In genomic region chr13:110262944-110263343, GRCh38 we compare ENCODE assay signal across 14 cellular contexts. TPM values are rescaled to one million over a fixed set of nuclear protein-coding genes. Genes with fewer than 3 reads are reported as not detected.
DNase-seq lines count a peak whose midpoint lies in the region; ATAC-seq and TF ChIP-seq lines count a peak whose summit lies in the region.
"Had no signal": no experiment of that assay in that cellular context is flagged by ENCODE, and none has a peak within 500 bp of the region (broad histone marks: within the 10 kb centered on the region; RNA-seq: fewer than 3 reads in every experiment).

No MANE protein-coding gene starts in this region.

- H3K9ac ChIP-seq in parathyroid adenoma = no peak overlapping the region
- H3K9ac ChIP-seq: KMS-11 had no signal

- DNase-seq in coronary artery (ENCODE audit: low spot score) (no peak), right cardiac atrium (peak in 2 of 3 donors; percentile 52 to 68), transverse colon (no peak), cerebellar nuclear complex (lab: John Stamatoyannopoulos, UW) (no peak), NOMO-1 (lab: John Stamatoyannopoulos, UW; ENCODE audit: unreplicated experiment in 2 of 2) (no peak)
- no peak for DNase-seq in stimulated activated CD4-positive, alpha-beta T cell treated with anti-CD3 and anti-CD28 coated beads, Interleukin-1b, Interleukin-23, amount 100 ng/mL, for 48 hours
- DNase-seq: activated CD4-positive, alpha-beta T cell treated with anti-CD3 and anti-CD28 coated beads, Interleukin-2, amount 10 ng/mL, durations not matched to agents 24 days and 14 days; activated T-cell treated with anti-CD3 and anti-CD28 coated beads, Interleukin-2, amount 50 U/mL, for 72 hours; AML-193; NCI-H1436; posterior cingulate gyrus; SIG-M5 had no signal

- in situ Hi-C loops in transverse colon (cut with MboI; ENCODE audit: low pct_ligation_motif_present in 1 of 4, low pct_unique_long_range_greater_than_20kb in 1 of 4, low sequenced_read_pairs in 3 of 4) = no loop called here

- no peak for TF ChIP-seq EP300 in transverse colon (IDR thresholded peaks at IDR 0.05; ENCODE audit: low read depth)

- H3K9me3 ChIP-seq in right cardiac atrium (ENCODE audit: control insufficient read depth, low read length) (no peaks in the 10 kb centered on the region), parathyroid adenoma (ENCODE audit: control insufficient read depth, low read length) (no peaks in the 10 kb centered on the region), transverse colon (no peaks in the 10 kb centered on the region)

- H3K27ac ChIP-seq in coronary artery = peak overlapping the region; percentile 54 to 87
- H3K27ac ChIP-seq in right cardiac atrium (ENCODE audit: low read length) = no peak overlapping the region
- peak overlapping the region; percentile 37 for H3K27ac ChIP-seq in parathyroid adenoma
- peak overlapping the region; percentile 57 to 70 (median 66) for H3K27ac ChIP-seq in transverse colon
- H3K27ac ChIP-seq: KMS-11 had no signal

- intact Hi-C loops in right cardiac atrium (cut with DNase I) = no loop called here
- intact Hi-C loops in transverse colon (cut with DNase I; ENCODE audit: low total_unique reads) = no loop called here

- TF ChIP-seq CTCF in coronary artery (IDR thresholded peaks at IDR 0.05) = no peak
- TF ChIP-seq CTCF in parathyroid adenoma (IDR thresholded peaks at IDR 0.05) = no peak
- no peak for TF ChIP-seq CTCF in transverse colon (IDR thresholded peaks at IDR 0.05)

- no peaks in the 10 kb centered on the region for H3K79me2 ChIP-seq in parathyroid adenoma

- H3K36me3 ChIP-seq in parathyroid adenoma (ENCODE audit: control insufficient read depth, insufficient read depth, low read length) = no peaks in the 10 kb centered on the region
- H3K36me3 ChIP-seq in transverse colon = no peaks in the 10 kb centered on the region

- H3K4me3 ChIP-seq in coronary artery (peak overlapping the region; percentile 40), right cardiac atrium (ENCODE audit: low read length) (no peak overlapping the region), parathyroid adenoma (ENCODE audit: low read depth, low read length) (no peak overlapping the region), transverse colon (no peak overlapping the region)

- peak; percentile 48 to 52 for ATAC-seq in right cardiac atrium
- ATAC-seq: activated T-cell treated with anti-CD3 and anti-CD28 coated beads, Interleukin-2, amount 50 U/mL, for 72 hours had no signal

- H3K27me3 ChIP-seq in right cardiac atrium (ENCODE audit: control insufficient read depth, insufficient read depth) = no peaks in the 10 kb centered on the region
- no peaks in the 10 kb centered on the region for H3K27me3 ChIP-seq in parathyroid adenoma (ENCODE audit: control insufficient read depth, insufficient read depth, low read length)
- H3K27me3 ChIP-seq in transverse colon = no peaks in the 10 kb centered on the region

- 22% methylated on average over 5 of the region's 5 CpGs for WGBS in right cardiac atrium
- 46 to 52% methylated on average over 3 to 5 of the region's 5 CpGs for WGBS in transverse colon (ENCODE audit: low coverage in 1 of 2), 2 donors

- no peak overlapping the region for H3K4me2 ChIP-seq in parathyroid adenoma (ENCODE audit: low read length)
- H3K4me2 ChIP-seq: KMS-11 had no signal

- no peak overlapping the region for H2AFZ ChIP-seq in parathyroid adenoma

- H3K4me1 ChIP-seq in right cardiac atrium (ENCODE audit: control insufficient read depth, insufficient read depth, low read length) = peaks cover 34% of the 10 kb centered on the region
- H3K4me1 ChIP-seq in parathyroid adenoma = no peaks in the 10 kb centered on the region
- peaks cover 14 to 46% (median 29%) of the 10 kb centered on the region in 4 donors for H3K4me1 ChIP-seq in transverse colon

- TF ChIP-seq POLR2A in transverse colon (IDR thresholded peaks at IDR 0.05) = no peak

RNA-seq across cellular contexts. Expression of gene COL4A1, which starts 44.0 kb away (rescaled TPM):
- 100 to 1,000 TPM in 3 of 4 donors, 10 to 100 TPM in 1; 91.9 to 267 (median 118) TPM for total RNA-seq in right cardiac atrium
- 69.8 TPM for polyA plus RNA-seq in right cardiac atrium
- total RNA-seq in transverse colon = 100 to 1,000 TPM in 2 of 4 donors, 10 to 100 TPM in 2; 46.4 to 180 (median 99.2) TPM
- total RNA-seq: activated CD4-positive, alpha-beta T cell treated with anti-CD3 and anti-CD28 coated beads, Interleukin-2, amount 10 ng/mL, durations not matched to agents 24 days and 14 days had no signal

RNA-seq across cellular contexts. Expression of gene COL4A2, which starts 44.1 kb away (rescaled TPM):
- total RNA-seq in right cardiac atrium = 100 to 1,000 TPM in 3 of 4 donors, 10 to 100 TPM in 1; 84.7 to 268 (median 123) TPM
- polyA plus RNA-seq in right cardiac atrium = 101 TPM
- 100 to 1,000 TPM in 2 of 4 donors, 10 to 100 TPM in 2; 75.1 to 322 (median 115) TPM for total RNA-seq in transverse colon
- total RNA-seq: activated CD4-positive, alpha-beta T cell treated with anti-CD3 and anti-CD28 coated beads, Interleukin-2, amount 10 ng/mL, durations not matched to agents 24 days and 14 days; activated T-cell treated with anti-CD3 and anti-CD28 coated beads, Interleukin-2, amount 50 U/mL, for 72 hours had no signal

Comparison
In these comparisons a context has a peak if more than half of its experiments do, and no peak if none do; other contexts are left out.
1. DNase-seq: peak in right cardiac atrium (2 of 3); none in coronary artery (single experiment), transverse colon (single experiment), cerebellar nuclear complex (0 of 2), NOMO-1 (0 of 2) and stimulated activated CD4-positive, alpha-beta T cell treated with anti-CD3 and anti-CD28 coated beads, Interleukin-1b, Interleukin-23, amount 100 ng/mL, for 48 hours (single experiment).